9 cellular contexts compared by ENCODE assay signal in genomic region chr1:66351913-66352312, GRCh38.
DNase-seq lines count a peak whose midpoint lies in the region; ATAC-seq and TF ChIP-seq lines count a peak whose summit lies in the region.
"Had no signal": no experiment of that assay in that cellular context is flagged by ENCODE, and none has a peak within 500 bp of the region (broad histone marks: within the 10 kb centered on the region; RNA-seq: fewer than 3 reads in every experiment).

No MANE protein-coding gene starts in this region.

- peaks cover 0 to 16% of the 10 kb centered on the region in 2 donors for H3K36me3 ChIP-seq in left lung
- no peaks in the 10 kb centered on the region for H3K36me3 ChIP-seq in stomach

- no peak overlapping the region for H3K4me3 ChIP-seq in left lung
- H3K4me3 ChIP-seq in stomach: no peak overlapping the region

- H3K27ac ChIP-seq in left lung (peak overlapping the region; percentile 50 to 57), stomach (peak overlapping the region in 2 of 5 donors; percentile 35 to 70)
- H3K27ac ChIP-seq: KMS-11 had no signal

- DNase-seq in SK-MEL-5 (ENCODE audit: low read depth, low spot score) (peak; percentile 43), left lung (no peak), AG08396 (ENCODE audit: low spot score) (no peak), stomach (no peak), occipital lobe (lab: John Stamatoyannopoulos, UW) (no peak)
- no peak for DNase-seq in stimulated activated CD4-positive, alpha-beta T cell treated with anti-CD3 and anti-CD28 coated beads, Interleukin-4, amount 100 ng/mL, for 4 hours

- intact Hi-C loops in left lung (cut with DNase I) (no loop called here), stomach (cut with DNase I; ENCODE audit: low total_unique reads) (no loop called here)

- H3K9me3 ChIP-seq in left lung (no peaks in the 10 kb centered on the region), stomach (no peaks in the 10 kb centered on the region)

- peaks cover 6 to 74% of the 10 kb centered on the region in 2 donors for H3K4me1 ChIP-seq in left lung
- H3K4me1 ChIP-seq in stomach: peaks cover 5 to 61% (median 36%) of the 10 kb centered on the region in 4 donors

- 87 to 90% (median 89%) methylated on average over 3 of the region's 3 CpGs for WGBS in stomach, 5 donors

- in situ Hi-C loops in SK-MEL-5 (cut with HindIII; ENCODE audit: low pct_unique_long_range_greater_than_20kb, low sequenced_read_pairs): no loop called here

- no peak for TF ChIP-seq POLR2A in stomach (IDR thresholded peaks at IDR 0.05)

- H3K27me3 ChIP-seq in left lung: no peaks in the 10 kb centered on the region
- H3K27me3 ChIP-seq in stomach: no peaks in the 10 kb centered on the region

- TF ChIP-seq CTCF in left lung (IDR thresholded peaks at IDR 0.05): no peak
- TF ChIP-seq CTCF in stomach (IDR thresholded peaks at IDR 0.05): no peak

- TF ChIP-seq EP300 in stomach (IDR thresholded peaks at IDR 0.05): no peak

- ATAC-seq in GM19324 (IDR thresholded peaks at IDR 0.05; ENCODE audit: low FRiP score, unreplicated experiment): peak; percentile 37
- ATAC-seq in HG02938 (IDR thresholded peaks at IDR 0.05; ENCODE audit: unreplicated experiment): peak; percentile 73
- peak; percentile 42 for ATAC-seq in left lung
